Comparison of ENCODE assay signal across 8 cellular contexts in genomic region chr9:130042931-130043653, GRCh38. TPM values are rescaled to one million over a fixed set of nuclear protein-coding genes. Genes with fewer than 3 reads are reported as not detected.
DNase-seq lines count a peak whose midpoint lies in the region; ATAC-seq, FAIRE-seq and TF ChIP-seq lines count a peak whose summit lies in the region.

Gene FNBP1 (minus strand): TSS chr9:130043189. CDS start chr9:130042975, 214 bp downstream.

- H3K4me1 ChIP-seq in HCT116 (ENCODE audit: control insufficient read depth in 1 of 2, insufficient read depth in 2 of 2, low read length in 2 of 2) = peaks cover 0 to 16% of the 10 kb centered on the region in 2 experiments; a peak in 3 of 4 replicates
- H3K4me1 ChIP-seq in smooth muscle cell (ENCODE audit: low read depth) = peaks cover 12% of the 10 kb centered on the region

- RAD21 ChIA-PET in HCT116 (lab: Charles Lee; ENCODE audit: low non-redundant PET in 1 of 2, low total read pairs in 2 of 2, uncharacterized antibody in 2 of 2, unreplicated experiment in 2 of 2) = interaction anchor here (0.6 to 0.9 kb wide), 3 partner anchors 132 to 191 kb away, joined by 3 to 4 read pairs (median 3); no protein-coding TSS in a partner anchor

- H4K20me1 ChIP-seq in HCT116 (ENCODE audit: insufficient read depth) (no peaks in the 10 kb centered on the region), smooth muscle cell (ENCODE audit: low read depth) (peaks cover 39% of the 10 kb centered on the region)

- DNase-seq in DMS79 treated with DMSO at 0.1 percent for 48 hours (lab: John Stamatoyannopoulos, UW) = peak; percentile 76
- DNase-seq in HCT116 (ENCODE audit: low read depth, low spot score) = no peak
- DNase-seq in NCI-H2107 (lab: John Stamatoyannopoulos, UW) = peak; percentile 49
- DNase-seq in activated CD4-positive, CD25-positive, alpha-beta regulatory T cell (lab: John Stamatoyannopoulos, UW) = peak; percentile 63 to 80 (median 73)
- peak; percentile 39 for DNase-seq in bronchial epithelial cell (ENCODE audit: low read depth)
- DNase-seq in immature natural killer cell = peak; percentile 83 to 85 (median 84)
- peak; percentile 87 for DNase-seq in smooth muscle cell (lab: John Stamatoyannopoulos, UW; ENCODE audit: unreplicated experiment)

- peak within 1 kb of the TSS; percentile 83 for H3K4me2 ChIP-seq in HCT116 (ENCODE audit: low read length)
- peak within 1 kb of the TSS; percentile 98 for H3K4me2 ChIP-seq in smooth muscle cell

- peak within 1 kb of the TSS; percentile 64; the same call in 1 of the 2 replicates for H3K27ac ChIP-seq in HCT116 (ENCODE audit: low read depth, low read length)
- H3K27ac ChIP-seq in smooth muscle cell (ENCODE audit: low read depth) = peak within 1 kb of the TSS; percentile 81

- no peaks in the 10 kb centered on the region for H3K27me3 ChIP-seq in HCT116 (ENCODE audit: insufficient read depth, low read length)
- H3K27me3 ChIP-seq in bronchial epithelial cell (ENCODE audit: control insufficient read depth, insufficient read depth, low read length) = no peaks in the 10 kb centered on the region
- no peaks in the 10 kb centered on the region for H3K27me3 ChIP-seq in smooth muscle cell (ENCODE audit: low read depth)

- peak within 1 kb of the TSS; percentile 79 to 86 for H3K4me3 ChIP-seq in HCT116 (replicated peaks in 1 of 2; ENCODE audit: low read depth in 1 of 2, low read length in 2 of 2)
- peak within 1 kb of the TSS; percentile 52 for H3K4me3 ChIP-seq in bronchial epithelial cell (ENCODE audit: low read depth, low read length)
- H3K4me3 ChIP-seq in smooth muscle cell = peak within 1 kb of the TSS; percentile 91

- H3K9me3 Mint-ChIP-seq in immature natural killer cell = peaks cover 0 to 2% (median 0%) of the 10 kb centered on the region in 6 donors

- TF ChIP-seq CTCF in HCT116 (IDR thresholded peaks at IDR 0.05 in 2 of 3, conservative IDR thresholded peaks at IDR 0.05 in 1 of 3; ENCODE audit: borderline replicate concordance in 1 of 3, insufficient read depth in 1 of 3, low read depth in 2 of 3, low read length in 2 of 3) (no peak), bronchial epithelial cell (IDR thresholded peaks at IDR 0.05; ENCODE audit: insufficient read depth, low read length, severe bottlenecking) (no peak), smooth muscle cell (IDR thresholded peaks at IDR 0.05; ENCODE audit: borderline replicate concordance, insufficient read depth, poor library complexity, severe bottlenecking) (no peak)

- intact Hi-C loops in HCT116 (cut with micrococcal nuclease) = no loop called here

- peak within 1 kb of the TSS; percentile 99 to 100 (median 100) for H3K4me3 Mint-ChIP-seq in immature natural killer cell

- no peak for FAIRE-seq in bronchial epithelial cell (lab: Jason Lieb, UNC)

- peak within 1 kb of the TSS; percentile 96 to 99 (median 99) for H3K27ac Mint-ChIP-seq in immature natural killer cell

- POLR2A ChIA-PET in HCT116 (lab: Charles Lee) = interaction anchor here (2.7 kb wide), 1 partner anchor 10 kb away, joined by 7 read pairs; the partner anchor contains the start of gene GPR107

- peaks cover 13 to 33% (median 21%) of the 10 kb centered on the region in 3 donors for H3K27me3 Mint-ChIP-seq in immature natural killer cell (ENCODE audit: low read depth in 3 of 3)

- H3K9me2 ChIP-seq in HCT116 (ENCODE audit: insufficient read depth) = no peaks in the 10 kb centered on the region

- no peaks in the 10 kb centered on the region for H3K9me3 ChIP-seq in HCT116 (ENCODE audit: control insufficient read depth in 1 of 2, insufficient read depth in 1 of 2, low read depth in 1 of 2, low read length in 2 of 2)
- H3K9me3 ChIP-seq in smooth muscle cell (replicated peaks; ENCODE audit: low read depth) = no peaks in the 10 kb centered on the region

- peaks cover 7% of the 10 kb centered on the region for H3F3A ChIP-seq in smooth muscle cell (ENCODE audit: low read depth)

- H3K79me2 ChIP-seq in HCT116 (ENCODE audit: insufficient read depth, low read length) (peaks cover 21% of the 10 kb centered on the region), smooth muscle cell (ENCODE audit: low read depth) (peaks cover 44% of the 10 kb centered on the region)

- no peak for TF ChIP-seq RAD21 in HCT116 (IDR thresholded peaks at IDR 0.05; ENCODE audit: low read depth)

- TF ChIP-seq POLR2A in HCT116 (IDR thresholded peaks at IDR 0.05; ENCODE audit: borderline replicate concordance, extremely low read depth, insufficient read depth, insufficient read length) = peak; percentile 48

- no peaks in the 10 kb centered on the region for H3K36me3 ChIP-seq in HCT116 (ENCODE audit: control insufficient read depth in 1 of 2, insufficient read depth in 2 of 2, low read length in 2 of 2)
- no peaks in the 10 kb centered on the region for H3K36me3 ChIP-seq in bronchial epithelial cell (ENCODE audit: control insufficient read depth, insufficient read depth, low read length)
- no peaks in the 10 kb centered on the region for H3K36me3 ChIP-seq in smooth muscle cell (ENCODE audit: low read depth)

- CTCF ChIA-PET in HCT116 (lab: Charles Lee) = interaction anchor here (0.7 kb wide), 1 partner anchor 10 kb away, joined by 3 read pairs; the partner anchor contains the start of gene GPR107

- peak; percentile 84 for ATAC-seq in HCT116
- ATAC-seq in HG03378 (IDR thresholded peaks at IDR 0.05; ENCODE audit: unreplicated experiment) = no peak

- no TSS peak for BruUV-seq in HCT116 (replicated peaks; lab: Mats Ljungman, UMichigan)

- H2AFZ ChIP-seq in HCT116 (ENCODE audit: low read depth, low read length, poor library complexity, severe bottlenecking) = peak within 1 kb of the TSS; percentile 33
- H2AFZ ChIP-seq in smooth muscle cell (ENCODE audit: low read depth) = peak within 1 kb of the TSS; percentile 98

- peaks cover 0 to 5% (median 4%) of the 10 kb centered on the region in 3 donors for H3K36me3 Mint-ChIP-seq in immature natural killer cell

- peak within 1 kb of the TSS; percentile 74 for H3K9ac ChIP-seq in HCT116 (ENCODE audit: low read length)
- H3K9ac ChIP-seq in smooth muscle cell (ENCODE audit: low read depth) = peak within 1 kb of the TSS; percentile 81

- WGBS in smooth muscle cell (ENCODE audit: low lambda C conversion rate) = 1% methylated on average over 25 of the region's 84 CpGs

- peaks cover 70 to 76% of the 10 kb centered on the region in 2 donors for H3K4me1 Mint-ChIP-seq in immature natural killer cell

TF ChIP-seq in HCT116, 20 proteins besides CTCF, POLR2A, EP300 and RAD21:
- TF ChIP-seq ZFX (IDR thresholded peaks at IDR 0.05) (peak; percentile 65), EGR1 (IDR thresholded peaks at IDR 0.05; ENCODE audit: low read depth) (no peak), MAX (IDR thresholded peaks at IDR 0.05) (peak; percentile 30; the same call in 1 of the 2 replicates), YY1 (IDR thresholded peaks at IDR 0.05; ENCODE audit: extremely low read depth, insufficient replicate concordance, low read depth, low read length) (peak; percentile 65), ELF1 (IDR thresholded peaks at IDR 0.05; ENCODE audit: borderline replicate concordance, low read depth) (no peak), POLR2AphosphoS5 (IDR thresholded peaks at IDR 0.05; ENCODE audit: low read depth, low read length) (peak; percentile 76), SIN3A (IDR thresholded peaks at IDR 0.05; ENCODE audit: low read depth) (peak; percentile 75)
TF ChIP-seq in HCT116: peak in this region for 5.

RNA-seq across cellular contexts. Expression of gene FNBP1, which starts in this region (rescaled TPM):
- 25.0 TPM for total RNA-seq in HCT116 (2021; ENCODE audit: unreplicated experiment)
- 14.6 and 15.6 TPM in 2 replicates for polyA plus RNA-seq in HCT116 (2012)
- total RNA-seq in bronchial epithelial cell = 13.4 and 15.7 TPM in 2 replicates
- 100 to 1,000 TPM; 113 to 136 (median 135) TPM for polyA plus RNA-seq in immature natural killer cell
- total RNA-seq in smooth muscle cell = 17.2 and 23.8 TPM in 2 replicates
- 17.1 and 25.4 TPM in 2 replicates for polyA plus RNA-seq in smooth muscle cell
